In genomic region chr20:2387180-2387577, GRCh38 we compare ENCODE assay signal across 1 cellular context.
TF ChIP-seq lines count a peak whose summit lies in the region.

No MANE protein-coding gene starts in this region.

TF ChIP-seq in K562, 482 proteins besides CTCF, POLR2A, EP300 and RAD21 (continued from another document):
- TF ChIP-seq MBD1 (CRISPR knock-in tag; IDR thresholded peaks at IDR 0.05) (no peak), MED1 (CRISPR knock-in tag; IDR thresholded peaks at IDR 0.05; ENCODE audit: borderline replicate concordance) (no peak), PRDM10 (IDR thresholded peaks at IDR 0.05; ENCODE audit: partially characterized antibody) (no peak), E2F5 (CRISPR knock-in tag; IDR thresholded peaks at IDR 0.05) (no peak)
